Comparison of ENCODE assay signal across 33 cellular contexts in the genomic region with DNA sequence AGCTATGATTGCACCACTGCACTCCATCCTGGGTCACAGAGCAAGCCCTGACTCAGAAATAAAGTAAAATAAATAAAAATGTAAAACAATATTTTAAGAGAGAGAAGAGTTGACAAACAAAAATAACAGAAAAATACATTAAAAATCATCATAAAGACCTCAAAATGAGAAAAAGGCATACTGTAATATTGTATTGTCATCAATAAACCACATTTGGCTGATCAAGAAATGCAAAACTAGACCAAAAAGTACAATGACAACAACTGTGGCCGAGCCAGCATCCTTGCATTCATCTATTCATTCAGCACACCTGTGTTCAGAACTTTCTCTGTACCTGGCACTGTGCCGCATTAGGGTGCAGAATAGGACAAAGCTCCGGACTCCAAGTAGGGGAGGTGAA.
"Had no signal": no experiment of that assay in that cellular context is flagged by ENCODE, and none has a peak within 500 bp of the region (broad histone marks: within the 10 kb centered on the region; RNA-seq: fewer than 3 reads in every experiment).

No MANE protein-coding gene starts in this region.

- H3K4me1 ChIP-seq: adrenal gland, ascending aorta, body of pancreas, breast epithelium had no signal

- DNase-seq: activated effector memory CD4-positive, alpha-beta T cell treated with anti-CD3 and anti-CD28 coated beads, Interleukin-2, amount 50 U/mL, for 16 hours; activated effector memory CD4-positive, alpha-beta T cell treated with Interleukin-2 at 50 U/mL for 16 hours; activated gamma-delta T cell; activated gamma-delta T cell treated with Interleukin-2 at 50 U/mL for 16 hours; activated naive CD4-positive, alpha-beta T cell; activated naive CD4-positive, alpha-beta T cell treated with anti-CD3 and anti-CD28 coated beads for 36 hours; activated naive CD4-positive, alpha-beta T cell treated with anti-CD3 and anti-CD28 coated beads, Interleukin-2, amount 10 ng/mL, durations not matched to agents 7 days and 5 days; activated naive CD4-positive, alpha-beta T cell treated with anti-CD3 and anti-CD28 coated beads, Interleukin-2, amount 50 U/mL, for 16 hours; activated naive CD4-positive, alpha-beta T cell treated with Interleukin-2 at 50 U/mL for 16 hours; activated naive CD8-positive, alpha-beta T cell treated with anti-CD3 and anti-CD28 coated beads for 36 hours; activated naive CD8-positive, alpha-beta T cell treated with anti-CD3 and anti-CD28 coated beads, Interleukin-2, amount 10 ng/mL, durations not matched to agents 7 days and 5 days; activated naive CD8-positive, alpha-beta T cell treated with anti-CD3 and anti-CD28 coated beads, Interleukin-2, amount 50 U/mL, for 24 hours; activated T-cell treated with anti-CD3 and anti-CD28 coated beads, Interleukin-2, amount 50 U/mL, for 24 hours; activated T-cell treated with anti-CD3 and anti-CD28 coated beads, Interleukin-2, amount 50 U/mL, for 4 hours; activated T-cell treated with anti-CD3 and anti-CD28 coated beads, Interleukin-2, amount 50 U/mL, for 48 hours; activated T-cell treated with anti-CD3 and anti-CD28 coated beads, Interleukin-2, amount 50 U/mL, for 72 hours; adrenal gland; amniotic stem cell; amygdala; anterior cingulate cortex; aorta; body of pancreas; brain microvascular endothelial cell; caudate nucleus; central memory CD4-positive, alpha-beta T cell; cerebellar nuclear complex had no signal

- H3K9me3 ChIP-seq: adrenal gland, ascending aorta, body of pancreas, breast epithelium had no signal

- H3K4me3 ChIP-seq: adrenal gland, ascending aorta, body of pancreas, breast epithelium, cardiac muscle cell had no signal

- ATAC-seq: activated naive CD4-positive, alpha-beta T cell treated with anti-CD3 and anti-CD28 coated beads, Interleukin-2, amount 50 U/mL, for 72 hours; activated naive CD8-positive, alpha-beta T cell treated with anti-CD3 and anti-CD28 coated beads, Interleukin-2, amount 50 U/mL, for 24 hours; activated T-cell treated with anti-CD3 and anti-CD28 coated beads, Interleukin-2, amount 50 U/mL, for 4 hours; activated T-cell treated with anti-CD3 and anti-CD28 coated beads, Interleukin-2, amount 50 U/mL, for 72 hours; activated T-helper 17 cell treated with anti-CD3 and anti-CD28 coated beads, Interleukin-2, amount 50 U/mL, for 72 hours; body of pancreas had no signal

- H3K27me3 ChIP-seq: adrenal gland, ascending aorta, body of pancreas, brain microvascular endothelial cell, breast epithelium had no signal

- FAIRE-seq: astrocyte, bronchial epithelial cell had no signal

- H3K27ac ChIP-seq: adrenal gland, ascending aorta, body of pancreas, brain microvascular endothelial cell, breast epithelium, cardiac muscle cell had no signal

- H3K36me3 ChIP-seq: adrenal gland, ascending aorta, brain microvascular endothelial cell, breast epithelium, cardiac muscle cell had no signal
